Comparison of ENCODE assay signal across 1 cellular context in the genomic region with DNA sequence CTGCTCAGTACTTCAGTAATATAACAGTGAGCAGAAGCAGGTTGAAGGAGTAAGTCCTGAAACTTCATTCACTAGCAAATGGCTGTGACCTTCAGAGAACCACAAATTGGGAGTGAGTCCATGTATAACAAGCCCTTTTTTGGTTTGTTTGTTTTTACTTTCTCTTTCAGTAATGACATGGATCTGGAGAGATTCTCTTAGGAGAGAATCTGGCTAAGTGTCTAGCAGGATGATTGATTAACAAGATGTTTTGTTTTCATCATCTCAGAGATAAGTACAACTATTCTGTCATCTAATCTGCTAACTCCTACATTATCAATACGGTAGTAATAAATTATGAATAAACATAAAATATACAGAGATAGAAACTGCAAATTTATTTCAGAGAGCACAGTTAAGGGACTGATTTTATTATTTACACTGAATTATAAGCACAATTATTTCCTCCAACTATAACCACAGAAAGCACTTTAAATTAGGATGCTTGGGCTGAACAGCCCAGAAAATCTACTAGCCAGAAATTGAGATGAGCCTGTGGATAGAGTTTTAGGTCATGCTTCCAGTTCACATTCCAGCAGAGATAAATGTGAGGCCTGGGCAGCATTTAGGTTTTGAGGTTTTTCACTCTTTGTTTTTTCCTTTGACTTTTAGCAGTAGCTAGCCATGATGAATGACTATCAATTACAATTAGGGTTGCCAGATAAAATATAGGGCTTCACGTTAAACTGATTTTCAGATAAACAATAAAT.
TF ChIP-seq lines count a peak whose summit lies in the region.

No MANE protein-coding gene starts in this region.

TF ChIP-seq in A549, 52 proteins besides CTCF, POLR2A, EP300 and RAD21:
- TF ChIP-seq MAFK (IDR thresholded peaks at IDR 0.05; ENCODE audit: partially characterized antibody) (no peak), SREBF2 (IDR thresholded peaks at IDR 0.05) (no peak), NR3C1 (IDR thresholded peaks at IDR 0.05) (no peak), POLR2AphosphoS2 (conservative IDR thresholded peaks at IDR 0.05; ENCODE audit: low read length) (no peak), RFX5 (IDR thresholded peaks at IDR 0.05) (no peak), CHD4 (IDR thresholded peaks at IDR 0.05; ENCODE audit: borderline replicate concordance) (no peak)
- TF ChIP-seq, protein P1, sequence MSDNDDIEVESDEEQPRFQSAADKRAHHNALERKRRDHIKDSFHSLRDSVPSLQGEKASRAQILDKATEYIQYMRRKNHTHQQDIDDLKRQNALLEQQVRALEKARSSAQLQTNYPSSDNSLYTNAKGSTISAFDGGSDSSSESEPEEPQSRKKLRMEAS (IDR thresholded peaks at IDR 0.05), result no peak
- TF ChIP-seq, protein P2, sequence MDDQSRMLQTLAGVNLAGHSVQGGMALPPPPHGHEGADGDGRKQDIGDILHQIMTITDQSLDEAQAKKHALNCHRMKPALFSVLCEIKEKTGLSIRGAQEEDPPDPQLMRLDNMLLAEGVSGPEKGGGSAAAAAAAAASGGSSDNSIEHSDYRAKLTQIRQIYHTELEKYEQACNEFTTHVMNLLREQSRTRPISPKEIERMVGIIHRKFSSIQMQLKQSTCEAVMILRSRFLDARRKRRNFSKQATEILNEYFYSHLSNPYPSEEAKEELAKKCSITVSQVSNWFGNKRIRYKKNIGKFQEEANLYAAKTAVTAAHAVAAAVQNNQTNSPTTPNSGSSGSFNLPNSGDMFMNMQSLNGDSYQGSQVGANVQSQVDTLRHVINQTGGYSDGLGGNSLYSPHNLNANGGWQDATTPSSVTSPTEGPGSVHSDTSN (IDR thresholded peaks at IDR 0.05), result no peak
- TF ChIP-seq, protein P3, sequence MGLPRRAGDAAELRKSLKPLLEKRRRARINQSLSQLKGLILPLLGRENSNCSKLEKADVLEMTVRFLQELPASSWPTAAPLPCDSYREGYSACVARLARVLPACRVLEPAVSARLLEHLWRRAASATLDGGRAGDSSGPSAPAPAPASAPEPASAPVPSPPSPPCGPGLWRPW (IDR thresholded peaks at IDR 0.05), result no peak
